24 cellular contexts compared by ENCODE assay signal in the genomic region with DNA sequence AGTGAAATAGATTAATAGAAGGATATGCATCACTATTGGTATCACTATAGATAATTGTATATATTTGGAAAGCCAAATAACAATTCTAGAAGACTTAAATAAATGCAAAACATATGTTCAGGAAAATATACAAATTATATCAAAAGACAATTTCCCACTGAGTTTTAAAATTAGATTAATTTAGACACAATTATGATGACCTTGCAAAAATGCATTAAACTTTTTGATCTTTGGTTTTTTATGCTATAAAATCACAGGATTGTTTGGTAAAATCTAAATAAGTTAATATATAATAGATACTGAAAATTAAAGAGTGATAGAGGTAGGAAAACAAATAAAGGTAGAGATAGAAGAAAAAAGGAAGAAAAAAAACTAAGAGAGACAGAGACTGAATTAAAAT.
"Had no signal": no experiment of that assay in that cellular context is flagged by ENCODE, and none has a peak within 500 bp of the region (broad histone marks: within the 10 kb centered on the region; RNA-seq: fewer than 3 reads in every experiment).

No MANE protein-coding gene starts in this region.

- H3K79me2 ChIP-seq: hepatocyte, parathyroid adenoma had no signal

- H3K36me3 ChIP-seq: left ventricle myocardium inferior, neural progenitor cell, neutrophil, right atrium auricular region, suprapubic skin, thoracic aorta, tibial artery, upper lobe of right lung had no signal

- DNase-seq: islet precursor cell; left ventricle myocardium inferior; mesendoderm; naive B cell; natural killer cell; nephron progenitor cell; occipital lobe; stimulated activated CD4-positive, alpha-beta T cell treated with anti-CD3 and anti-CD28 coated beads, Interleukin-4, amount 100 ng/mL, for 24 hours; stimulated activated naive CD4-positive, alpha-beta T cell; tibial artery; trophoblast cell; upper lobe of right lung had no signal

- H3K27me3 ChIP-seq: hepatocyte, neural progenitor cell, neutrophil, right atrium auricular region, suprapubic skin, tibial artery, upper lobe of right lung had no signal

- H2AFZ ChIP-seq: hepatocyte, neural progenitor cell, parathyroid adenoma had no signal

- H3K9me3 ChIP-seq: left ventricle myocardium inferior, neutrophil, right atrium auricular region, suprapubic skin, thoracic aorta, tibial artery, upper lobe of right lung had no signal

- H3K4me1 ChIP-seq: left ventricle myocardium inferior, neural progenitor cell, parathyroid adenoma, right atrium auricular region, suprapubic skin, tibial artery, upper lobe of right lung had no signal

- ATAC-seq: natural killer cell; sciatic nerve; stimulated activated effector memory CD8-positive, alpha-beta T cell treated with anti-CD3 and anti-CD28 coated beads, Interleukin-12 subunit alpha, Interleukin-12 subunit beta, amount 100 ng/mL, for 72 hours; upper lobe of right lung had no signal

- FAIRE-seq: urothelium cell line had no signal

- H3K27ac ChIP-seq: hepatocyte, left ventricle myocardium inferior, neural progenitor cell, neutrophil, parathyroid adenoma, right atrium auricular region, skin epidermis, suprapubic skin, thoracic aorta, tibial artery, upper lobe of right lung had no signal

- H3K4me2 ChIP-seq: hepatocyte, neural progenitor cell had no signal

- H3K9ac ChIP-seq: neural progenitor cell, parathyroid adenoma had no signal

- H3K4me3 ChIP-seq: hepatocyte, left ventricle myocardium inferior, lung, neural progenitor cell, right atrium auricular region, skin epidermis, suprapubic skin, thoracic aorta, tibial artery, upper lobe of right lung had no signal
